21 cellular contexts compared by ENCODE assay signal in genomic region chr3:159848348-159849118, GRCh38. TPM values are rescaled to one million over a fixed set of nuclear protein-coding genes. Genes with fewer than 3 reads are reported as not detected.
DNase-seq lines count a peak whose midpoint lies in the region; ATAC-seq and TF ChIP-seq lines count a peak whose summit lies in the region.
"Had no signal": no experiment of that assay in that cellular context is flagged by ENCODE, and none has a peak within 500 bp of the region (broad histone marks: within the 10 kb centered on the region; RNA-seq: fewer than 3 reads in every experiment).

No MANE protein-coding gene starts in this region.

- H3K9me3 ChIP-seq in CD4-positive, alpha-beta T cell (ENCODE audit: control insufficient read depth, low read length) = no peaks in the 10 kb centered on the region
- H3K9me3 ChIP-seq: Peyer's patch, SJSA1, thyroid gland had no signal

- TF ChIP-seq CTCF in fibroblast of the aortic adventitia (IDR thresholded peaks at IDR 0.05; ENCODE audit: insufficient read depth, low read length) (no peak), brain microvascular endothelial cell (IDR thresholded peaks at IDR 0.05; ENCODE audit: low read depth, low read length, missing control alignments) (no peak)
- TF ChIP-seq CTCF in CD4-positive, alpha-beta T cell (IDR thresholded peaks at IDR 0.05) = no peak

- in situ Hi-C loops in brain microvascular endothelial cell (cut with HindIII; ENCODE audit: low pct_ligation_motif_present, low sequenced_read_pairs) = no loop called here

- H3K4me3 ChIP-seq in fibroblast of the aortic adventitia (ENCODE audit: low read depth, low read length) (no peak overlapping the region), brain microvascular endothelial cell (ENCODE audit: low read depth, low read length) (no peak overlapping the region)
- H3K4me3 ChIP-seq: Peyer's patch, SJSA1, thyroid gland had no signal

- no peaks in the 10 kb centered on the region for H3K9me3 Mint-ChIP-seq in CD4-positive, alpha-beta T cell
- no peaks in the 10 kb centered on the region for H3K9me3 Mint-ChIP-seq in activated CD4-positive, alpha-beta T cell treated with anti-CD3 and anti-CD28 coated beads, Interleukin-2, amount 10 ng/mL, durations not matched to agents 24 days and 14 days
- H3K9me3 Mint-ChIP-seq: activated naive CD4-positive, alpha-beta T cell treated with anti-CD3 and anti-CD28 coated beads, Interleukin-2, amount 10 ng/mL, durations not matched to agents 7 days and 5 days; naive thymus-derived CD8-positive, alpha-beta T cell had no signal

- H3K27ac ChIP-seq in layer of hippocampus (ENCODE audit: low read depth, low read length) (peak overlapping the region; percentile 5), temporal lobe (ENCODE audit: low read depth, low read length) (peak overlapping the region; percentile 80), brain microvascular endothelial cell (no peak overlapping the region)
- no peak overlapping the region for H3K27ac ChIP-seq in CD4-positive, alpha-beta T cell (ENCODE audit: low read depth, low read length)
- H3K27ac ChIP-seq: Peyer's patch, SJSA1, thyroid gland had no signal

- CTCF ChIA-PET in CD4-positive, alpha-beta T cell (lab: Charles Lee) = no interaction called here

- H3K27me3 ChIP-seq in layer of hippocampus (ENCODE audit: control insufficient read depth, insufficient read depth, low read length) = no peaks in the 10 kb centered on the region
- H3K27me3 ChIP-seq in CD4-positive, alpha-beta T cell (ENCODE audit: control insufficient read depth, insufficient read depth, low read length) = no peaks in the 10 kb centered on the region
- H3K27me3 ChIP-seq in brain microvascular endothelial cell (replicated peaks) = no peaks in the 10 kb centered on the region
- H3K27me3 ChIP-seq: Peyer's patch, SJSA1, thyroid gland had no signal

- ATAC-seq in CD4-positive, alpha-beta T cell (ENCODE audit: poor library complexity) = no peak
- ATAC-seq: activated CD4-positive, alpha-beta T cell treated with anti-CD3 and anti-CD28 coated beads for 36 hours; esophagus mucosa; left colon; naive thymus-derived CD8-positive, alpha-beta T cell; stimulated activated naive B cell treated with anti-CD40 and anti-IgM and Interleukin-4, amounts not matched to agents 10 μg/mL and 1 μg/mL and 100 μg/mL, for 72 hours had no signal

- POLR2A ChIA-PET in CD4-positive, alpha-beta T cell (lab: Charles Lee) = no interaction called here

- H3K27ac Mint-ChIP-seq in CD4-positive, alpha-beta T cell = no peak overlapping the region
- no peak overlapping the region for H3K27ac Mint-ChIP-seq in activated CD4-positive, alpha-beta T cell treated with anti-CD3 and anti-CD28 coated beads, Interleukin-2, amount 10 ng/mL, durations not matched to agents 24 days and 14 days
- H3K27ac Mint-ChIP-seq: activated CD4-positive, alpha-beta T cell treated with anti-CD3 and anti-CD28 coated beads for 36 hours; activated naive CD4-positive, alpha-beta T cell treated with anti-CD3 and anti-CD28 coated beads, Interleukin-2, amount 10 ng/mL, durations not matched to agents 7 days and 5 days; naive thymus-derived CD8-positive, alpha-beta T cell; stimulated activated naive B cell treated with anti-CD40 and anti-IgM and Interleukin-4, amounts not matched to agents 10 μg/mL and 1 μg/mL and 100 μg/mL, for 72 hours had no signal

- no peaks in the 10 kb centered on the region for H3K36me3 Mint-ChIP-seq in CD4-positive, alpha-beta T cell (ENCODE audit: low read depth)
- no peaks in the 10 kb centered on the region for H3K36me3 Mint-ChIP-seq in activated CD4-positive, alpha-beta T cell treated with anti-CD3 and anti-CD28 coated beads, Interleukin-2, amount 10 ng/mL, durations not matched to agents 24 days and 14 days (ENCODE audit: low read depth)
- H3K36me3 Mint-ChIP-seq: activated naive CD4-positive, alpha-beta T cell treated with anti-CD3 and anti-CD28 coated beads, Interleukin-2, amount 10 ng/mL, durations not matched to agents 7 days and 5 days; naive thymus-derived CD8-positive, alpha-beta T cell had no signal

- no peaks in the 10 kb centered on the region for H3K36me3 ChIP-seq in brain microvascular endothelial cell (replicated peaks)
- H3K36me3 ChIP-seq: Peyer's patch, SJSA1, thyroid gland had no signal

- no peaks in the 10 kb centered on the region for H3K4me1 Mint-ChIP-seq in CD4-positive, alpha-beta T cell (ENCODE audit: low read depth)
- H3K4me1 Mint-ChIP-seq in activated CD4-positive, alpha-beta T cell treated with anti-CD3 and anti-CD28 coated beads, Interleukin-2, amount 10 ng/mL, durations not matched to agents 24 days and 14 days = no peaks in the 10 kb centered on the region
- H3K4me1 Mint-ChIP-seq: activated CD4-positive, alpha-beta T cell treated with anti-CD3 and anti-CD28 coated beads for 36 hours; activated naive CD4-positive, alpha-beta T cell treated with anti-CD3 and anti-CD28 coated beads, Interleukin-2, amount 10 ng/mL, durations not matched to agents 7 days and 5 days had no signal

- DNase-seq in NCI-H524 (lab: John Stamatoyannopoulos, UW) (peak; percentile 43 to 91), fibroblast of the aortic adventitia (ENCODE audit: low read depth) (peak; percentile 31), brain microvascular endothelial cell (no peak)
- DNase-seq in CD4-positive, alpha-beta T cell = no peak
- no peak for DNase-seq in activated CD4-positive, alpha-beta T cell treated with anti-CD3 and anti-CD28 coated beads, Interleukin-2, amount 10 ng/mL, durations not matched to agents 24 days and 14 days
- DNase-seq: activated CD4-positive, alpha-beta T cell treated with anti-CD3 and anti-CD28 coated beads for 36 hours; activated naive CD4-positive, alpha-beta T cell treated with anti-CD3 and anti-CD28 coated beads, Interleukin-2, amount 10 ng/mL, durations not matched to agents 7 days and 5 days; DND-41; effector memory CD4-positive, alpha-beta T cell; left colon; naive thymus-derived CD8-positive, alpha-beta T cell; NCI-H187 treated with DMSO at 0.1 percent for 48 hours; Peyer's patch; stimulated activated CD4-positive, alpha-beta T cell treated with anti-CD3 and anti-CD28 coated beads, Interleukin-2, amount 100 ng/mL, for 48 hours; stimulated activated naive B cell treated with anti-CD40 and anti-IgM and Interleukin-4, amounts not matched to agents 10 μg/mL and 1 μg/mL and 100 μg/mL, for 72 hours; thyroid gland had no signal

- H3K4me3 Mint-ChIP-seq in CD4-positive, alpha-beta T cell = no peak overlapping the region
- H3K4me3 Mint-ChIP-seq in activated CD4-positive, alpha-beta T cell treated with anti-CD3 and anti-CD28 coated beads, Interleukin-2, amount 10 ng/mL, durations not matched to agents 24 days and 14 days = no peak overlapping the region
- H3K4me3 Mint-ChIP-seq: activated CD4-positive, alpha-beta T cell treated with anti-CD3 and anti-CD28 coated beads for 36 hours; activated naive CD4-positive, alpha-beta T cell treated with anti-CD3 and anti-CD28 coated beads, Interleukin-2, amount 10 ng/mL, durations not matched to agents 7 days and 5 days; naive thymus-derived CD8-positive, alpha-beta T cell; stimulated activated naive B cell treated with anti-CD40 and anti-IgM and Interleukin-4, amounts not matched to agents 10 μg/mL and 1 μg/mL and 100 μg/mL, for 72 hours had no signal

- intact Hi-C loops in CD4-positive, alpha-beta T cell (cut with DNase I, micrococcal nuclease) = loop anchor here in 1 of 2 experiments (5.0 kb wide), 1 partner anchor 739 kb away; no protein-coding TSS in a partner anchor
- intact Hi-C loops in activated CD4-positive, alpha-beta T cell treated with anti-CD3 and anti-CD28 coated beads, Interleukin-2, amount 10 ng/mL, durations not matched to agents 24 days and 14 days (cut with micrococcal nuclease) = no loop called here

- peaks cover 19% of the 10 kb centered on the region for H3K27me3 Mint-ChIP-seq in CD4-positive, alpha-beta T cell
- H3K27me3 Mint-ChIP-seq in activated CD4-positive, alpha-beta T cell treated with anti-CD3 and anti-CD28 coated beads, Interleukin-2, amount 10 ng/mL, durations not matched to agents 24 days and 14 days = peaks cover 17% of the 10 kb centered on the region

RNA-seq across cellular contexts. Expression of gene SCHIP1, which starts 8.9 kb away (rescaled TPM):
- total RNA-seq in fibroblast of the aortic adventitia (ENCODE audit: low replicate concordance) (2.3 and 5.6 TPM in 2 replicates), temporal lobe (34.7 TPM)
- total RNA-seq in CD4-positive, alpha-beta T cell = not detected
- 0.05 TPM in 1 of 2 replicates, not detected in the other for total RNA-seq in activated CD4-positive, alpha-beta T cell treated with anti-CD3 and anti-CD28 coated beads, Interleukin-2, amount 10 ng/mL, durations not matched to agents 24 days and 14 days
- total RNA-seq: activated CD4-positive, alpha-beta T cell treated with anti-CD3 and anti-CD28 coated beads for 36 hours; naive thymus-derived CD8-positive, alpha-beta T cell; T-helper 1 cell treated with Interleukin-12 subunit alpha and Interleukin-12 subunit beta and Interleukin-4 antibody, amounts not matched to agents 30 ng/mL and 1 ng/mL, for 36 hours had no signal

Comparison
In these comparisons a context has a peak if more than half of its experiments do, and no peak if none do; other contexts are left out.
1. DNase-seq: peak in NCI-H524 (2 of 2) and fibroblast of the aortic adventitia (single experiment); none in CD4-positive, alpha-beta T cell (0 of 10), activated CD4-positive, alpha-beta T cell treated with anti-CD3 and anti-CD28 coated beads, Interleukin-2, amount 10 ng/mL, durations not matched to agents 24 days and 14 days (single experiment) and brain microvascular endothelial cell (single experiment).
2. H3K27ac ChIP-seq: peak in layer of hippocampus (single experiment) and temporal lobe (single experiment); none in CD4-positive, alpha-beta T cell (single experiment) and brain microvascular endothelial cell (single experiment).